Comparison of ENCODE assay signal across 10 cellular contexts in the genomic region with DNA sequence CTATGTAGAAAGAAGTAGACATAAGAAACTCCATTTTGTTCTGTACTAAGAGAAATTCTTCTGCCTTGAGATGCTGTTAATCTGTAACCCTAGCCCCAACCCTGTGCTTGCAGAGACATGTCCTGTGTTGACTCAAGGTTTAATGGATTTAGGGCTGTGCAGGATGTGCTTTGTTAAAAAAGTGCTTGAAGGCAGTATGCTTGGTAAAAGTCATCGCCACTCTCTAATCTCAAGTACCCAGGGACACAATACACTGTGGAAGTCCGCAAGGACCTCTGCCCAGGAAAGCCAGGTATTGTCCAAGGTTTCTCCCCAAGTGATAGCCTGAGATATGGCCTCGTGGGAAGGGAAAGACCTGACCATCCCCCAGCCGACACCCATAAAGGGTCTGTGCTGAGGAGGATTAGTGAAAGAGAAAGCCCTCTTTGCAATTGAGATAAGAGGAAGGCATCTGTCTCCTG. TPM values are rescaled to one million over a fixed set of nuclear protein-coding genes. Genes with fewer than 3 reads are reported as not detected.
DNase-seq lines count a peak whose midpoint lies in the region; TF ChIP-seq lines count a peak whose summit lies in the region.
"Not testable (repeated sequence)": the region's sequence is repeated elsewhere in the genome, so short reads cannot be mapped to it uniquely, and the experiment has no call there.
"Had no signal": no experiment of that assay in that cellular context is flagged by ENCODE, and none has a peak within 500 bp of the region (broad histone marks: within the 10 kb centered on the region; RNA-seq: fewer than 3 reads in every experiment).

No MANE protein-coding gene starts in this region.

- H3K27me3 Mint-ChIP-seq in endothelial cell (ENCODE audit: unreplicated experiment); progenitor cell of endocrine pancreas: not testable (repeated sequence)

- H3K27ac Mint-ChIP-seq in endothelial cell (ENCODE audit: unreplicated experiment) (peak overlapping the region; percentile 70), progenitor cell of endocrine pancreas (peak overlapping the region; percentile 73)

- peak overlapping the region; percentile 88 for H3K27ac ChIP-seq in VCaP

- TF ChIP-seq CTCF in VCaP (conservative IDR thresholded peaks at IDR 0.05); endothelial cell (IDR thresholded peaks at IDR 0.05; ENCODE audit: unreplicated experiment); progenitor cell of endocrine pancreas (IDR thresholded peaks at IDR 0.05; ENCODE audit: unreplicated experiment): not testable (repeated sequence)

- peaks cover 14% of the 10 kb centered on the region for H3K36me3 Mint-ChIP-seq in endothelial cell (ENCODE audit: low read depth, unreplicated experiment)
- not testable (repeated sequence) for H3K36me3 Mint-ChIP-seq in progenitor cell of endocrine pancreas (ENCODE audit: insufficient read depth)

- not testable (repeated sequence) for H3K9me3 Mint-ChIP-seq in endothelial cell (ENCODE audit: unreplicated experiment); progenitor cell of endocrine pancreas (ENCODE audit: low read depth)

- H3K4me1 Mint-ChIP-seq in endothelial cell (ENCODE audit: unreplicated experiment) = peaks cover 32% of the 10 kb centered on the region
- H3K4me1 Mint-ChIP-seq in progenitor cell of endocrine pancreas (ENCODE audit: low read depth) = peaks cover 25% of the 10 kb centered on the region

- peak; percentile 56 for DNase-seq in DMS53 treated with DMSO at 0.1 percent for 48 hours (lab: John Stamatoyannopoulos, UW; ENCODE audit: unreplicated experiment)
- DNase-seq in NCI-H187 (lab: John Stamatoyannopoulos, UW) = peak; percentile 18 to 38
- peak; percentile 14 to 84 for DNase-seq in NCI-H524 (lab: John Stamatoyannopoulos, UW)
- DNase-seq in endothelial cell (ENCODE audit: low spot score) = peak; percentile 12
- DNase-seq in left kidney (ENCODE audit: low read depth, low spot score) = peak; percentile 6
- DNase-seq in progenitor cell of endocrine pancreas (ENCODE audit: low spot score, unreplicated experiment) = not testable (repeated sequence)

- H3K4me3 Mint-ChIP-seq in endothelial cell (ENCODE audit: unreplicated experiment) = not testable (repeated sequence)
- peak overlapping the region; percentile 50 for H3K4me3 Mint-ChIP-seq in progenitor cell of endocrine pancreas (ENCODE audit: low read depth)

RNA-seq across cellular contexts. Expression of a gene that starts 39.0 kb away (rescaled TPM):
- total RNA-seq in endothelial cell (ENCODE audit: unreplicated experiment) (not detected), progenitor cell of endocrine pancreas (not detected in 2 replicates)
- total RNA-seq: CD8-positive, alpha-beta T cell; H7; SJSA1 had no signal
